Comparison of ENCODE assay signal across 9 cellular contexts in genomic region chr18:35127201-35127600, GRCh38.
DNase-seq lines count a peak whose midpoint lies in the region; ATAC-seq lines count a peak whose summit lies in the region.
"Had no signal": no experiment of that assay in that cellular context is flagged by ENCODE, and none has a peak within 500 bp of the region (broad histone marks: within the 10 kb centered on the region; RNA-seq: fewer than 3 reads in every experiment).

No MANE protein-coding gene starts in this region.

- DNase-seq in EH (ENCODE audit: low read depth) (peak; percentile 17), amniotic epithelial cell (ENCODE audit: low read depth) (peak; percentile 32), islet precursor cell (peak; percentile 69), NK-92 (lab: John Stamatoyannopoulos, UW; ENCODE audit: unreplicated experiment) (no peak), GF-D8 (lab: John Stamatoyannopoulos, UW) (no peak)
- DNase-seq: heart left ventricle had no signal

- ATAC-seq in HG02678 (IDR thresholded peaks at IDR 0.05; ENCODE audit: unreplicated experiment) (peak; percentile 38), GM19455 (IDR thresholded peaks at IDR 0.05; ENCODE audit: unreplicated experiment) (no peak), HG02623 (IDR thresholded peaks at IDR 0.05; ENCODE audit: unreplicated experiment) (no peak)
- ATAC-seq: heart left ventricle had no signal

Comparison
In these comparisons a context has a peak if more than half of its experiments do, and no peak if none do; other contexts are left out.
1. DNase-seq: peak in EH (single experiment), amniotic epithelial cell (single experiment) and islet precursor cell (single experiment); none in NK-92 (single experiment) and GF-D8 (single experiment).